24 cellular contexts compared by ENCODE assay signal in genomic region chr6:3326981-3327380, GRCh38.
DNase-seq lines count a peak whose midpoint lies in the region; ATAC-seq and TF ChIP-seq lines count a peak whose summit lies in the region.
"Had no signal": no experiment of that assay in that cellular context is flagged by ENCODE, and none has a peak within 500 bp of the region (broad histone marks: within the 10 kb centered on the region; RNA-seq: fewer than 3 reads in every experiment).

No MANE protein-coding gene starts in this region.

- H2BK20ac ChIP-seq in H9 (ENCODE audit: low read depth, low read length, poor library complexity, severe bottlenecking), result no peak overlapping the region

- H2AK5ac ChIP-seq in H9 (ENCODE audit: insufficient read length, low read length), result no peak overlapping the region
- H2AK5ac ChIP-seq in neuronal stem cell (ENCODE audit: low read depth, low read length), result peak overlapping the region; percentile 91

- no peak overlapping the region for H3K18ac ChIP-seq in H9 (ENCODE audit: insufficient read length, low read depth, low read length)
- H3K18ac ChIP-seq in neuronal stem cell (ENCODE audit: low read length), result no peak overlapping the region

- no peak overlapping the region for H3T11ph ChIP-seq in H9 (ENCODE audit: low read length)

- no peaks in the 10 kb centered on the region for H3K27me3 ChIP-seq in H9 (ENCODE audit: insufficient read depth, low read length)
- H3K27me3 ChIP-seq in neuronal stem cell (ENCODE audit: control insufficient read depth in 3 of 3, insufficient read depth in 3 of 3, low read depth in 1 of 3, low read length in 3 of 3), result no peaks in the 10 kb centered on the region
- no peaks in the 10 kb centered on the region for H3K27me3 ChIP-seq in stomach
- H3K27me3 ChIP-seq in tibial artery, result no peaks in the 10 kb centered on the region
- H3K27me3 ChIP-seq: BLaER1 had no signal

- H2AFZ ChIP-seq in H9 (ENCODE audit: low read length) (no peak overlapping the region), neuronal stem cell (ENCODE audit: low read length) (no peak overlapping the region)
- H2AFZ ChIP-seq: GM23248 had no signal

- WGBS in H9 (ENCODE audit: extremely low coverage, insufficient read length, low lambda C conversion rate), result no CpG with 5 or more reads among the region's 9 CpGs
- no CpG with 5 or more reads among the region's 9 CpGs for WGBS in neuronal stem cell (ENCODE audit: extremely low coverage in 2 of 2, insufficient read length in 2 of 2, insufficient replicate concordance in 1 of 2), 2 donors
- WGBS in stomach, 5 donors, result 76 to 85% (median 83%) methylated on average over 9 of the region's 9 CpGs

- intact Hi-C loops in stomach (cut with DNase I; ENCODE audit: low total_unique reads), result no loop called here
- intact Hi-C loops in tibial artery (cut with DNase I; ENCODE audit: low total_unique reads), result no loop called here

- H2BK5ac ChIP-seq in H9 (ENCODE audit: insufficient read length, low read length) (no peak overlapping the region), neuronal stem cell (ENCODE audit: low read length) (no peak overlapping the region)

- H4K5ac ChIP-seq in H9 (ENCODE audit: insufficient read length, low read depth, low read length), result no peak overlapping the region

- H3K56ac ChIP-seq in H9 (ENCODE audit: insufficient read length, low read depth, low read length), result no peak overlapping the region

- no peaks in the 10 kb centered on the region; the same call in 1 of the 2 replicates for H3K79me2 ChIP-seq in H9 (ENCODE audit: insufficient read depth, low read length)

- H3K36me3 Mint-ChIP-seq in H9 (ENCODE audit: insufficient read depth in 1 of 3, low read depth in 3 of 3), result peaks cover 0 to 10% (median 0%) of the 10 kb centered on the region in 3 experiments; a peak in 3 of 7 replicates
- H3K36me3 Mint-ChIP-seq: IgD-negative memory B cell had no signal

- no peaks in the 10 kb centered on the region for H3K36me3 ChIP-seq in neuronal stem cell (replicated peaks in 1 of 2; ENCODE audit: control insufficient read depth in 2 of 2, insufficient read depth in 2 of 2, low read length in 2 of 2)
- H3K36me3 ChIP-seq in stomach, result peaks cover 0 to 8% (median 0%) of the 10 kb centered on the region in 4 donors
- peaks cover 0 to 3% (median 0%) of the 10 kb centered on the region in 3 donors for H3K36me3 ChIP-seq in tibial artery
- H3K36me3 ChIP-seq: BLaER1 had no signal

- H3K27ac Mint-ChIP-seq in H9, result peak overlapping the region in 1 of 3 experiments; percentile 59; a peak in 2 of 7 replicates
- H3K27ac Mint-ChIP-seq: CD4-positive, CD25-positive, alpha-beta regulatory T cell; IgD-negative memory B cell had no signal

- no peak overlapping the region for H4K91ac ChIP-seq in H9 (ENCODE audit: insufficient read length, low read depth, low read length)
- H4K91ac ChIP-seq in neuronal stem cell (ENCODE audit: low read depth, low read length, poor library complexity), result no peak overlapping the region

- no peak overlapping the region for H3K9ac ChIP-seq in H9 (ENCODE audit: extremely low read depth, insufficient read length, low read length)
- H3K9ac ChIP-seq in neuronal stem cell (ENCODE audit: low read depth, low read length, poor library complexity), result no peak overlapping the region
- H3K9ac ChIP-seq: BLaER1, GM23248, KMS-11 had no signal

- no peak for ATAC-seq in GM21515 (IDR thresholded peaks at IDR 0.05; ENCODE audit: unreplicated experiment)
- ATAC-seq: Panc1 had no signal

- H3K4me1 Mint-ChIP-seq in H9, result peaks cover 33 to 43% of the 10 kb centered on the region in 2 experiments

- no peaks in the 10 kb centered on the region for H3K27me3 Mint-ChIP-seq in H9 (ENCODE audit: low read depth)

- no peak overlapping the region for H3K4me3 Mint-ChIP-seq in H9
- H3K4me3 Mint-ChIP-seq: CD4-positive, CD25-positive, alpha-beta regulatory T cell; IgD-negative memory B cell had no signal

- no peaks in the 10 kb centered on the region for H3K9me3 ChIP-seq in H9 (ENCODE audit: control insufficient read depth, low read depth, low read length)
- H3K9me3 ChIP-seq in neuronal stem cell (replicated peaks in 1 of 2; ENCODE audit: control insufficient read depth in 2 of 2, insufficient read depth in 1 of 2, low read depth in 1 of 2, low read length in 2 of 2), result no peaks in the 10 kb centered on the region
- no peaks in the 10 kb centered on the region for H3K9me3 ChIP-seq in stomach
- no peaks in the 10 kb centered on the region for H3K9me3 ChIP-seq in tibial artery
- H3K9me3 ChIP-seq: BLaER1 had no signal

- H4K8ac ChIP-seq in H9 (replicated peaks; ENCODE audit: insufficient read length, low read depth, low read length), result no peak overlapping the region
- no peak overlapping the region for H4K8ac ChIP-seq in neuronal stem cell (ENCODE audit: low read depth, low read length)

- H3K23me2 ChIP-seq in H9 (ENCODE audit: insufficient read length, low read depth, low read length, poor library complexity, severe bottlenecking), result no peaks in the 10 kb centered on the region

- H2BK12ac ChIP-seq in H9 (ENCODE audit: insufficient read length, low read depth, low read length) (no peak overlapping the region), neuronal stem cell (ENCODE audit: low read length) (no peak overlapping the region)

- H3K4me3 ChIP-seq in coronary artery (no peak overlapping the region), neuronal stem cell (ENCODE audit: low read length in 2 of 2) (no peak overlapping the region), stomach (no peak overlapping the region), tibial artery (no peak overlapping the region)
- H3K4me3 ChIP-seq: BLaER1, GM23248 had no signal

- H3K14ac ChIP-seq in H9 (ENCODE audit: insufficient read depth, low read length) (peak overlapping the region; percentile 45), neuronal stem cell (ENCODE audit: low read length) (no peak overlapping the region)

- H3K27ac ChIP-seq in H9 (ENCODE audit: insufficient read length, low read depth, low read length) (no peak overlapping the region), coronary artery (no peak overlapping the region), neuronal stem cell (replicated peaks; ENCODE audit: low read length) (no peak overlapping the region), stomach (no peak overlapping the region), tibial artery (no peak overlapping the region)
- H3K27ac ChIP-seq: BLaER1, GM23248, HL-60, KMS-11, RWPE1 had no signal

- no peak for TF ChIP-seq POLR2A in stomach (IDR thresholded peaks at IDR 0.05)

- TF ChIP-seq CTCF in H9 (conservative IDR thresholded peaks at IDR 0.05) (no peak), coronary artery (IDR thresholded peaks at IDR 0.05) (no peak), stomach (IDR thresholded peaks at IDR 0.05) (no peak), tibial artery (IDR thresholded peaks at IDR 0.05) (no peak)

- no peak for TF ChIP-seq EP300 in stomach (IDR thresholded peaks at IDR 0.05)

- H2BK15ac ChIP-seq in H9 (ENCODE audit: low read depth, low read length) (no peak overlapping the region), neuronal stem cell (ENCODE audit: low read length) (no peak overlapping the region)

- no peaks in the 10 kb centered on the region for H3K79me1 ChIP-seq in H9 (ENCODE audit: insufficient read depth, low read depth, low read length, poor library complexity, severe bottlenecking)
- no peaks in the 10 kb centered on the region for H3K79me1 ChIP-seq in neuronal stem cell (ENCODE audit: low read depth, low read length)

- peaks cover 9% of the 10 kb centered on the region; the same call in 1 of the 2 replicates for H3K4me1 ChIP-seq in H9 (ENCODE audit: insufficient read depth, low read length)
- H3K4me1 ChIP-seq in neuronal stem cell (ENCODE audit: control insufficient read depth in 2 of 2, insufficient read depth in 1 of 2, low read depth in 1 of 2, low read length in 2 of 2), result peaks cover 11 to 34% of the 10 kb centered on the region in 2 donors
- peaks cover 12 to 44% (median 32%) of the 10 kb centered on the region in 4 donors for H3K4me1 ChIP-seq in stomach
- peaks cover 0 to 5% (median 5%) of the 10 kb centered on the region in 4 donors for H3K4me1 ChIP-seq in tibial artery

- H3K4ac ChIP-seq in H9 (ENCODE audit: low read depth, low read length) (no peak overlapping the region), neuronal stem cell (ENCODE audit: low read length) (no peak overlapping the region)

- DNase-seq in H9 (no peak), coronary artery (ENCODE audit: low spot score) (peak; percentile 71), neuronal stem cell (ENCODE audit: low spot score) (no peak), stomach (peak; percentile 20), COLO829 (ENCODE audit: low spot score) (no peak), tibial artery (no peak)
- DNase-seq: CD4-positive, CD25-positive, alpha-beta regulatory T cell; COR-L47; GM23248; HCEC 1CT; NCI-H1048; NCI-H1417 treated with DMSO at 0.1 percent for 48 hours; NCI-H1694 treated with DMSO at 0.1 percent for 48 hours; NCI-H2081; NCI-H2227 treated with DMSO at 0.1 percent for 48 hours; NCI-H526 treated with DMSO at 0.1 percent for 48 hours; SHP77 had no signal

- no peaks in the 10 kb centered on the region for H3K9me3 Mint-ChIP-seq in H9
- H3K9me3 Mint-ChIP-seq: CD4-positive, CD25-positive, alpha-beta regulatory T cell; IgD-negative memory B cell had no signal

- H3K23ac ChIP-seq in H9 (ENCODE audit: insufficient read length, low read depth, low read length) (no peak overlapping the region), neuronal stem cell (ENCODE audit: low read depth, low read length, poor library complexity) (no peak overlapping the region)

- no peak overlapping the region for H2BK120ac ChIP-seq in H9 (ENCODE audit: low read depth, low read length, poor library complexity, severe bottlenecking)
- no peak overlapping the region for H2BK120ac ChIP-seq in neuronal stem cell (ENCODE audit: low read depth, low read length)

- peaks cover 4% of the 10 kb centered on the region for H4K20me1 ChIP-seq in H9 (ENCODE audit: control insufficient read depth, insufficient read depth, insufficient read length)
- H4K20me1 ChIP-seq: BLaER1 had no signal

- H3K4me2 ChIP-seq in H9 (ENCODE audit: insufficient read depth, insufficient read length, low read length), result no peak overlapping the region
- no peak overlapping the region for H3K4me2 ChIP-seq in neuronal stem cell (ENCODE audit: insufficient read depth, low read length, poor library complexity, severe bottlenecking)
- H3K4me2 ChIP-seq: BLaER1, KMS-11 had no signal

Comparison
In these comparisons a context has a peak if more than half of its experiments do, and no peak if none do; other contexts are left out.
1. DNase-seq: peak in coronary artery (single experiment) and stomach (single experiment); none in H9 (single experiment), neuronal stem cell (single experiment), COLO829 (single experiment) and tibial artery (0 of 2).